In the genomic region with DNA sequence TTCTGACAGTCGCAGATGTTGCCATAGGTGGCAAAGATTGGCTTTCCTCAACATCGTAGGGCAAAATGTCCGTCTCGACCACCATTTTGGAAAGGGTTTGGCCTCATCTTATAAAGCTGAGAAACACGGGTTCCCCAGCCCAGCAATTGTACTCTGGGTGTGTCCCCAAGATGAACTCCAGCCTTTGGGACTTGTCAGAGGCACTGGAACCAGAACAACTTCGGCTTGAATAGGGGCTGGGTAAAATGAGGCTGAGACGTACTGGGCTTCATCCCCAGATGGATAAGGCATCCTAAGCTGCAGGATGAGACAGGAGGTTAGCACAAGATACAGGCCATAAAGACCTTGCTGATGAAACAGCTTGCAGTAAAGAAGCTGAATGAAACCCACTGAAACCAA, we compare ENCODE assay signal across 9 cellular contexts.
"Had no signal": no experiment of that assay in that cellular context is flagged by ENCODE, and none has a peak within 500 bp of the region (broad histone marks: within the 10 kb centered on the region; RNA-seq: fewer than 3 reads in every experiment).

No MANE protein-coding gene starts in this region.

- H3K4me1 Mint-ChIP-seq: IgD-negative memory B cell had no signal

- DNase-seq: GM23248, GOT3, HFFc6 had no signal

- H3K9ac ChIP-seq: GM23248 had no signal

- H3K4me1 ChIP-seq: HAP-1 had no signal

- H3K27me3 Mint-ChIP-seq: IgD-negative memory B cell had no signal

- FAIRE-seq: H54, HepG2 had no signal

- H3K4me3 ChIP-seq: GM23248, HAP-1 had no signal

- H3K4me3 Mint-ChIP-seq: HFFc6, IgD-negative memory B cell had no signal

- H3K36me3 ChIP-seq: HAP-1 had no signal

- H3K27ac ChIP-seq: GM23248, HL-60 had no signal

- H2AFZ ChIP-seq: GM23248 had no signal

- H3K9me3 ChIP-seq: HAP-1 had no signal

- ATAC-seq: HCT116, HepG2 had no signal

- H3K27ac Mint-ChIP-seq: HFFc6, IgD-negative memory B cell had no signal
